9 cellular contexts compared by ENCODE assay signal in the genomic region with DNA sequence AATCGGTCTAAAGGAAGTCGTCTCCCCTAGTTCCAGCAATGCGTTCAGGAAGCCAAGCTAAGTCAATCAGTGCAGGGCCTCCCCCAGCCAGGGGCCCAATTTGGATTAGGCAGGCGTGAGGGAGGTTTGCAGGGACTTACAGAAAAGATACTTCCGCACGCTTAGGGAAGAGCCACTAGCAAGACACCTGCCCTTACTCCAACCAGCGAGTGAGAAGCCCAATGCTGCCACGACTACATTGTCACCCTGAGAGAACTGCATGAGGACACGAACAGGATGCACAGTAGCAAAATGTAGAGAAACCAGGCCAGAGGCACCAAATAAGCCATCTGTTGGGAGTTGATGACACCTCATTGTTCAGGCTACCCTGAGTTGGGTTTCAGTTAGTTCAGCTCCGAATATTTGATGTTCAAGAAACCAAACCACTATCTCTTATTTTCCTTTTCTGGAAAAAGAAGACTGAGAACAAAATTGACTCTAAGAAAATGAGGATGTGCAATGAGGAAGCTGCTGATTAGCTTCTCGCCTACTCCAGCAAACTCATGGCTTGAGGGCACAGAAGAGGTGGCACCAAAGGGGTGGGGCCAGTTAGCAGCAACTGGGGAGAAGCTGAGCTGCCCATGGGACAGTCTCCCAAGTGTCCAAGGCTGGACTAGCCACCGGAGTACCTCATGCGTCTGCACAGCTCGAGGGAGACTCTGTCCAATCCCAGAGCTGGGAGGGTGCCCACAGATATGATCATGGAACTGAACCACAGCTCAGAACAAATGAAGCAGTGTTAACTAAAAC. TPM values are rescaled to one million over a fixed set of nuclear protein-coding genes. Genes with fewer than 3 reads are reported as not detected.
DNase-seq lines count a peak whose midpoint lies in the region; ATAC-seq and TF ChIP-seq lines count a peak whose summit lies in the region.
"Had no signal": no experiment of that assay in that cellular context is flagged by ENCODE, and none has a peak within 500 bp of the region (broad histone marks: within the 10 kb centered on the region; RNA-seq: fewer than 3 reads in every experiment).

No MANE protein-coding gene starts in this region.

- POLR2A ChIA-PET in naive thymus-derived CD4-positive, alpha-beta T cell (lab: Charles Lee) = interaction anchor here (1.0 to 12.9 kb wide), 5 partner anchors 12 to 84 kb away, joined by 3 to 164 read pairs (median 4); a partner anchor contains a TSS

- peak in 1 of 3 donors; percentile 30 for DNase-seq in CD4-positive, CD25-positive, alpha-beta regulatory T cell
- DNase-seq in NOMO-1 treated with DMSO at 0.1 percent for 48 hours (lab: John Stamatoyannopoulos, UW; ENCODE audit: unreplicated experiment) (peak; percentile 76), caudate nucleus (lab: John Stamatoyannopoulos, UW) (peak in 4 of 61 donors; percentile 9 to 53 (median 24)), midbrain (lab: John Stamatoyannopoulos, UW) (no peak), NCI-H526 treated with DMSO at 0.1 percent for 48 hours (lab: John Stamatoyannopoulos, UW) (no peak), progenitor cell of endocrine pancreas (ENCODE audit: low spot score, unreplicated experiment) (no peak)
- no peak for DNase-seq in naive thymus-derived CD4-positive, alpha-beta T cell
- no peak for DNase-seq in stimulated activated CD4-positive, alpha-beta T cell treated with anti-CD3 and anti-CD28 coated beads, Interleukin-4, amount 100 ng/mL, for 4 hours

- H3K4me3 ChIP-seq in CD4-positive, CD25-positive, alpha-beta regulatory T cell (ENCODE audit: low read depth, low read length) = peak overlapping the region; percentile 45
- H3K4me3 ChIP-seq in naive thymus-derived CD4-positive, alpha-beta T cell (ENCODE audit: low read length) = peak overlapping the region; percentile 39

- no peaks in the 10 kb centered on the region for H3K27me3 ChIP-seq in CD4-positive, CD25-positive, alpha-beta regulatory T cell (ENCODE audit: control insufficient read depth, insufficient read depth, low read length)
- no peaks in the 10 kb centered on the region for H3K27me3 ChIP-seq in naive thymus-derived CD4-positive, alpha-beta T cell (ENCODE audit: control insufficient read depth in 2 of 2, insufficient read depth in 2 of 2, low read length in 2 of 2)

- no peaks in the 10 kb centered on the region for H3K36me3 Mint-ChIP-seq in CD4-positive, CD25-positive, alpha-beta regulatory T cell
- H3K36me3 Mint-ChIP-seq in naive thymus-derived CD4-positive, alpha-beta T cell = peaks cover 0 to 8% (median 0%) of the 10 kb centered on the region in 5 donors
- H3K36me3 Mint-ChIP-seq in progenitor cell of endocrine pancreas (ENCODE audit: insufficient read depth) = peaks cover 6% of the 10 kb centered on the region

- TF ChIP-seq CTCF in progenitor cell of endocrine pancreas (IDR thresholded peaks at IDR 0.05; ENCODE audit: unreplicated experiment) = no peak

- no peak for ATAC-seq in CD4-positive, CD25-positive, alpha-beta regulatory T cell (ENCODE audit: low read depth in 2 of 2)
- peak; percentile 20 for ATAC-seq in naive thymus-derived CD4-positive, alpha-beta T cell

- no peaks in the 10 kb centered on the region for H3K27me3 Mint-ChIP-seq in CD4-positive, CD25-positive, alpha-beta regulatory T cell
- H3K27me3 Mint-ChIP-seq in naive thymus-derived CD4-positive, alpha-beta T cell = peaks cover 0 to 4% (median 0%) of the 10 kb centered on the region in 5 donors
- no peaks in the 10 kb centered on the region for H3K27me3 Mint-ChIP-seq in progenitor cell of endocrine pancreas

- peaks cover 5 to 98% (median 71%) of the 10 kb centered on the region in 4 donors for H3K4me1 Mint-ChIP-seq in CD4-positive, CD25-positive, alpha-beta regulatory T cell
- H3K4me1 Mint-ChIP-seq in naive thymus-derived CD4-positive, alpha-beta T cell = peaks cover 75 to 97% (median 93%) of the 10 kb centered on the region in 7 donors
- peaks cover 11% of the 10 kb centered on the region for H3K4me1 Mint-ChIP-seq in progenitor cell of endocrine pancreas (ENCODE audit: low read depth)

- peak overlapping the region; percentile 73 for H3K27ac ChIP-seq in CD4-positive, CD25-positive, alpha-beta regulatory T cell (ENCODE audit: insufficient read depth, low read length, poor library complexity, severe bottlenecking)
- peak overlapping the region; percentile 79 for H3K27ac ChIP-seq in caudate nucleus (ENCODE audit: low read depth, low read length)
- H3K27ac ChIP-seq in naive thymus-derived CD4-positive, alpha-beta T cell (ENCODE audit: low read depth, low read length) = no peak overlapping the region

- no peaks in the 10 kb centered on the region for H3K36me3 ChIP-seq in CD4-positive, CD25-positive, alpha-beta regulatory T cell (ENCODE audit: control insufficient read depth, insufficient read depth, low read length)
- H3K36me3 ChIP-seq in naive thymus-derived CD4-positive, alpha-beta T cell (ENCODE audit: control insufficient read depth in 2 of 3, insufficient read depth in 3 of 3, low read length in 3 of 3) = no peaks in the 10 kb centered on the region

- H3K4me3 Mint-ChIP-seq in CD4-positive, CD25-positive, alpha-beta regulatory T cell = peak overlapping the region; percentile 62 to 88 (median 74)
- H3K4me3 Mint-ChIP-seq in naive thymus-derived CD4-positive, alpha-beta T cell = peak overlapping the region; percentile 10 to 85 (median 56)
- no peak overlapping the region for H3K4me3 Mint-ChIP-seq in progenitor cell of endocrine pancreas (ENCODE audit: low read depth)

- H3K4me1 ChIP-seq in CD4-positive, CD25-positive, alpha-beta regulatory T cell (ENCODE audit: control insufficient read depth, insufficient read depth, low read length, poor library complexity, severe bottlenecking) = peaks cover 89% of the 10 kb centered on the region
- peaks cover 85 to 87% of the 10 kb centered on the region in 2 donors for H3K4me1 ChIP-seq in naive thymus-derived CD4-positive, alpha-beta T cell (ENCODE audit: control insufficient read depth in 2 of 2, insufficient read depth in 2 of 2, low read length in 2 of 2)

- intact Hi-C loops in naive thymus-derived CD4-positive, alpha-beta T cell (cut with micrococcal nuclease) = no loop called here

- peak overlapping the region; percentile 88 to 93 (median 91) for H3K27ac Mint-ChIP-seq in CD4-positive, CD25-positive, alpha-beta regulatory T cell
- H3K27ac Mint-ChIP-seq in naive thymus-derived CD4-positive, alpha-beta T cell = peak overlapping the region; percentile 25 to 96 (median 64)
- H3K27ac Mint-ChIP-seq in progenitor cell of endocrine pancreas = no peak overlapping the region

- CTCF ChIA-PET in naive thymus-derived CD4-positive, alpha-beta T cell (lab: Charles Lee) = interaction anchor here (0.5 to 4.1 kb wide), 5 partner anchors 8 to 354 kb away, joined by 3 to 24 read pairs (median 5); a partner anchor contains a TSS

- no peaks in the 10 kb centered on the region for H3K9me3 ChIP-seq in CD4-positive, CD25-positive, alpha-beta regulatory T cell (ENCODE audit: control insufficient read depth in 2 of 2, low read length in 2 of 2)
- no peaks in the 10 kb centered on the region for H3K9me3 ChIP-seq in naive thymus-derived CD4-positive, alpha-beta T cell (ENCODE audit: control insufficient read depth in 2 of 3, low read length in 3 of 3)

- no peaks in the 10 kb centered on the region for H3K9me3 Mint-ChIP-seq in CD4-positive, CD25-positive, alpha-beta regulatory T cell
- H3K9me3 Mint-ChIP-seq in naive thymus-derived CD4-positive, alpha-beta T cell = no peaks in the 10 kb centered on the region
- H3K9me3 Mint-ChIP-seq in progenitor cell of endocrine pancreas (ENCODE audit: low read depth) = no peaks in the 10 kb centered on the region

RNA-seq across cellular contexts. Expression of a gene that starts 29.3 kb away (rescaled TPM):
- total RNA-seq in CD4-positive, CD25-positive, alpha-beta regulatory T cell = 8.2 TPM
- polyA plus RNA-seq in CD4-positive, CD25-positive, alpha-beta regulatory T cell = 1 to 10 TPM; 5.1 to 8.8 (median 7.7) TPM
- 10 to 100 TPM in 2 of 5 experiments, 1 to 10 TPM in 3; 6.2 to 19.8 (median 7.9) TPM for total RNA-seq in naive thymus-derived CD4-positive, alpha-beta T cell
- 1 to 10 TPM; 3.5 to 4.1 TPM for polyA plus RNA-seq in naive thymus-derived CD4-positive, alpha-beta T cell
- total RNA-seq in progenitor cell of endocrine pancreas = 16.1 and 17.5 TPM in 2 replicates

RNA-seq across cellular contexts. Expression of a gene that starts 31.8 kb away (rescaled TPM):
- 48.2 TPM for total RNA-seq in CD4-positive, CD25-positive, alpha-beta regulatory T cell
- polyA plus RNA-seq in CD4-positive, CD25-positive, alpha-beta regulatory T cell = 100 to 1,000 TPM; 157 to 242 (median 168) TPM
- total RNA-seq in naive thymus-derived CD4-positive, alpha-beta T cell = 100 to 1,000 TPM in 1 of 5 experiments, 10 to 100 TPM in 4; 24.1 to 160 (median 42.9) TPM
- polyA plus RNA-seq in naive thymus-derived CD4-positive, alpha-beta T cell = 100 to 1,000 TPM in 1 of 2 donors, 10 to 100 TPM in 1; 56.4 to 110 TPM
- total RNA-seq in progenitor cell of endocrine pancreas = 35.6 and 38.1 TPM in 2 replicates

RNA-seq across cellular contexts. Expression of a gene that starts 45.6 kb away (rescaled TPM):
- 3.2 TPM for total RNA-seq in CD4-positive, CD25-positive, alpha-beta regulatory T cell
- polyA plus RNA-seq in CD4-positive, CD25-positive, alpha-beta regulatory T cell = 1 to 10 TPM in 2 of 4 donors, under 1 TPM in 2; 0.26 to 1.7 (median 0.96) TPM
- total RNA-seq in naive thymus-derived CD4-positive, alpha-beta T cell = 10 to 100 TPM in 1 of 5 experiments, 1 to 10 TPM in 4; 1.3 to 23.3 (median 5.2) TPM
- polyA plus RNA-seq in naive thymus-derived CD4-positive, alpha-beta T cell = under 1 TPM; 0.36 to 0.41 TPM
- 8.8 and 9.0 TPM in 2 replicates for total RNA-seq in progenitor cell of endocrine pancreas

RNA-seq across cellular contexts. Expression of a gene that starts 58.7 kb away (rescaled TPM):
- total RNA-seq in CD4-positive, CD25-positive, alpha-beta regulatory T cell = 0.49 TPM
- polyA plus RNA-seq in CD4-positive, CD25-positive, alpha-beta regulatory T cell = not detected
- 1 to 10 TPM in 1 of 5 experiments, under 1 TPM in 2, not detected in 2; 0.58 to 1.8 (median 0.81) TPM for total RNA-seq in naive thymus-derived CD4-positive, alpha-beta T cell
- polyA plus RNA-seq in naive thymus-derived CD4-positive, alpha-beta T cell = not detected
- 0.58 TPM in 1 of 2 replicates, not detected in the other for total RNA-seq in progenitor cell of endocrine pancreas
- total RNA-seq: LHCN-M2 had no signal
